ENCODE assay signal across 28 cellular contexts in genomic region chr14:102752239-102752847, GRCh38.
"Had no signal": no experiment of that assay in that cellular context is flagged by ENCODE, and none has a peak within 500 bp of the region (broad histone marks: within the 10 kb centered on the region; RNA-seq: fewer than 3 reads in every experiment).

No MANE protein-coding gene starts in this region.

- H3K4me3 ChIP-seq: left lung, lower lobe of right lung, ovary, right atrium auricular region, skin epidermis, tibial nerve, uterus had no signal

- H3K27ac ChIP-seq: left lung, lower lobe of right lung, neutrophil, ovary, right atrium auricular region, skin epidermis, tibial nerve, uterus had no signal

- H3K36me3 ChIP-seq: lower lobe of right lung, ovary, right atrium auricular region, tibial nerve, uterus had no signal

- DNase-seq: hypothalamus; immature natural killer cell; kidney; left colon; left lung; lower lobe of right lung; mammary epithelial cell; mesenchymal stem cell; naive thymus-derived CD8-positive, alpha-beta T cell; occipital lobe; ovary; stimulated activated CD4-positive, alpha-beta T cell treated with anti-CD3 and anti-CD28 coated beads, Interleukin-12 subunit alpha, Interleukin-12 subunit beta, amount 100 ng/mL, for 4 hours; stimulated activated CD4-positive, alpha-beta T cell treated with anti-CD3 and anti-CD28 coated beads, Interleukin-15, amount 100 ng/mL, for 24 hours; stimulated activated CD4-positive, alpha-beta T cell treated with anti-CD3 and anti-CD28 coated beads, Interleukin-2, amount 100 ng/mL, for 24 hours; stimulated activated CD4-positive, alpha-beta T cell treated with anti-CD3 and anti-CD28 coated beads, Interleukin-4, amount 100 ng/mL, for 1 hour; stimulated activated naive CD4-positive, alpha-beta T cell treated with Interleukin-2 at 50 U/mL for 16 hours; stimulated activated naive CD8-positive, alpha-beta T cell treated with anti-CD3 and anti-CD28 coated beads, Interleukin-15, amount 100 ng/mL, for 72 hours; substantia nigra; uterus had no signal

- H3K4me1 Mint-ChIP-seq: immature natural killer cell; stimulated activated naive CD8-positive, alpha-beta T cell treated with anti-CD3 and anti-CD28 coated beads, Interleukin-15, amount 100 ng/mL, for 72 hours had no signal

- H3K27ac Mint-ChIP-seq: immature natural killer cell, nephron, progenitor cell of endocrine pancreas had no signal

- ATAC-seq: left colon; left lung; lower lobe of right lung; naive thymus-derived CD8-positive, alpha-beta T cell; sciatic nerve; stimulated activated naive CD8-positive, alpha-beta T cell treated with anti-CD3 and anti-CD28 coated beads, Interleukin-15, amount 100 ng/mL, for 72 hours had no signal

- H3K9me3 Mint-ChIP-seq: immature natural killer cell; naive thymus-derived CD8-positive, alpha-beta T cell; nephron; neural crest cell; stimulated activated naive CD8-positive, alpha-beta T cell treated with anti-CD3 and anti-CD28 coated beads, Interleukin-15, amount 100 ng/mL, for 72 hours; type B pancreatic cell had no signal

- H3K27me3 Mint-ChIP-seq: naive thymus-derived CD8-positive, alpha-beta T cell; progenitor cell of endocrine pancreas; stimulated activated naive CD8-positive, alpha-beta T cell treated with anti-CD3 and anti-CD28 coated beads, Interleukin-15, amount 100 ng/mL, for 72 hours; type B pancreatic cell had no signal

- H3K9me3 ChIP-seq: left lung, lower lobe of right lung, neutrophil, ovary, right atrium auricular region, tibial nerve, uterus had no signal

- H3K36me3 Mint-ChIP-seq: immature natural killer cell; naive thymus-derived CD8-positive, alpha-beta T cell; type B pancreatic cell had no signal

- H3K4me3 Mint-ChIP-seq: immature natural killer cell; naive thymus-derived CD8-positive, alpha-beta T cell; nephron; neural crest cell; stimulated activated naive CD8-positive, alpha-beta T cell treated with anti-CD3 and anti-CD28 coated beads, Interleukin-15, amount 100 ng/mL, for 72 hours; type B pancreatic cell had no signal

- H3K27me3 ChIP-seq: left lung, neutrophil, ovary, right atrium auricular region, tibial nerve, uterus had no signal

- H3K4me1 ChIP-seq: left lung, lower lobe of right lung, right atrium auricular region, tibial nerve, uterus had no signal
